8 cellular contexts compared by ENCODE assay signal in the genomic region with DNA sequence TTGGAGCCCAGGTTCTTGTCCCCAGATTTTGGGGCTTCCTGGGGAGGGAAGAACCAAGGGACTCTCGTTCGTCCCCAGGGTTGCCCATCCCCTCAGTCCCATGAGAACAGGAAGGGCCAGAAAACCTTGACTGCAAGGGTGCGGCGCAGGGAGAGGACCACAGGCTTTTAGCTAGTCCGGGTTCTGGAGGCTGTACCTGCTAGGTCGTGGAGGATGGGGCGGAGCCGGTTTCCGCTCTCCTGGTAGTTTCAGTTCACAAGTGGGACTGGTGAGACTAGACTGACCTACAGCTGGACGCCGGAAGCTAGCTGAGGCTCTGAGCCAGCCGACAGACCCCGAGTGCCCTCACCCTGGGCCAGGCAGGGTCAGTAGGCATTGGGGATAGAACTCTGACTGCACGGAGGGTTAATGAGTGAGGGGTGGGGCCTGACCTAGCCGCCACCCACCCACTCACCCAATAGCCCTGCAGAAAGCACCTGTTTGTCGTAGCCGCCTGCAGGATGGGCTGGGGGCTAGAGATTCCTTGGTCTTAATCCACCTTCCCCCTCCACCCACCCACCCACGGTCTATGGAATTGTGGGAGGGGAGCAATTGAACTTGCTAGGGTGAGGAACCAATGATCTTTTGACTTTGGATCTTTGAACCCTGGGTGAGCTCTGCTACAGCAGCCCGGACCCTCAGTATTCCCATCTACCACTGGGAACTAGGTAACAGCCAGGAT. TPM values are rescaled to one million over a fixed set of nuclear protein-coding genes. Genes with fewer than 3 reads are reported as not detected.
DNase-seq lines count a peak whose midpoint lies in the region; ATAC-seq and TF ChIP-seq lines count a peak whose summit lies in the region.

No MANE protein-coding gene starts in this region.

- CTCF ChIA-PET in PC-9 (lab: Charles Lee) = no interaction called here

- no peak overlapping the region for H2AFZ ChIP-seq in PC-9

- POLR2A ChIA-PET in PC-9 (lab: Charles Lee; ENCODE audit: unreplicated experiment) = interaction anchor here (0.5 to 1.0 kb wide), 12 partner anchors 15 to 1904 kb away, joined by 3 to 13 read pairs (median 4); no protein-coding TSS in a partner anchor

- H3F3A ChIP-seq in PC-9 (ENCODE audit: insufficient read depth, low read depth) = peaks cover 18% of the 10 kb centered on the region; the same call in 1 of the 2 replicates

- no peaks in the 10 kb centered on the region for H3K9me2 ChIP-seq in PC-9 (ENCODE audit: insufficient read depth)

- peak; percentile 41 for DNase-seq in NCI-H146 (lab: John Stamatoyannopoulos, UW)
- no peak for DNase-seq in NCI-H146 treated with DMSO at 0.1 percent for 48 hours (lab: John Stamatoyannopoulos, UW; ENCODE audit: unreplicated experiment)
- DNase-seq in PC-9 = peak; percentile 75 to 83
- no peak for DNase-seq in brain microvascular endothelial cell
- no peak for DNase-seq in SIG-M5 (lab: John Stamatoyannopoulos, UW)

- H3K4me3 ChIP-seq in PC-9 (peak overlapping the region; percentile 93), brain microvascular endothelial cell (ENCODE audit: low read depth, low read length) (peak overlapping the region; percentile 81), liver (ENCODE audit: low read depth in 1 of 3, low read length in 3 of 3) (peak overlapping the region; percentile 78 to 94 (median 90))

- no peak for ATAC-seq in HG03025 (IDR thresholded peaks at IDR 0.05; ENCODE audit: low FRiP score, unreplicated experiment)

- peak overlapping the region; percentile 91 to 95 for H3K9ac ChIP-seq in liver (ENCODE audit: low read depth in 1 of 2, low read length in 2 of 2)

- 13% methylated on average over 19 of the region's 19 CpGs for WGBS in liver

- in situ Hi-C loops in brain microvascular endothelial cell (cut with HindIII; ENCODE audit: low pct_ligation_motif_present, low sequenced_read_pairs) = no loop called here

- no peak for TF ChIP-seq RAD21 in liver (IDR thresholded peaks at IDR 0.05)

- TF ChIP-seq CTCF in PC-9 (conservative IDR thresholded peaks at IDR 0.05) = no peak
- no peak for TF ChIP-seq CTCF in brain microvascular endothelial cell (IDR thresholded peaks at IDR 0.05; ENCODE audit: low read depth, low read length, missing control alignments)
- no peak for TF ChIP-seq CTCF in liver (IDR thresholded peaks at IDR 0.05; ENCODE audit: low read depth, low read length, missing input control)

- BruUV-seq in PC-9 (replicated peaks; lab: Mats Ljungman, UMichigan) = no TSS peak

- peaks cover 58% of the 10 kb centered on the region for H3K79me2 ChIP-seq in PC-9 (ENCODE audit: low read depth)

- peaks cover 51% of the 10 kb centered on the region for H4K20me1 ChIP-seq in PC-9 (ENCODE audit: insufficient read depth)

- H3K9me3 ChIP-seq in PC-9 (ENCODE audit: insufficient read depth, low read depth) = no peaks in the 10 kb centered on the region
- H3K9me3 ChIP-seq in liver (ENCODE audit: control insufficient read depth in 4 of 4, low read length in 3 of 4) = no peaks in the 10 kb centered on the region

- intact Hi-C loops in PC-9 (cut with micrococcal nuclease; ENCODE audit: unreplicated experiment) = loop anchor here (2.0 to 10.0 kb wide), 4 partner anchors 60 to 148 kb away; a partner anchor contains a TSS

- H3K27me3 ChIP-seq in PC-9 (ENCODE audit: insufficient read depth, low read depth) (no peaks in the 10 kb centered on the region), brain microvascular endothelial cell (replicated peaks) (no peaks in the 10 kb centered on the region), liver (ENCODE audit: control insufficient read depth in 4 of 4, insufficient read depth in 4 of 4, low read length in 3 of 4) (no peaks in the 10 kb centered on the region)

- H3K4me1 ChIP-seq in PC-9 (replicated peaks; ENCODE audit: insufficient read depth) (peaks cover 14% of the 10 kb centered on the region), liver (ENCODE audit: control insufficient read depth in 4 of 4, insufficient read depth in 4 of 4, low read length in 3 of 4) (peaks cover 0 to 7% (median 3%) of the 10 kb centered on the region in 4 donors)

- H3K4me2 ChIP-seq in PC-9 = peak overlapping the region; percentile 89

- H3K36me3 ChIP-seq in PC-9 (ENCODE audit: low read depth) = 0 out of 2 replicates have a peak, but pooled peaks cover 10% of the 10 kb centered on the region
- peaks cover 2% of the 10 kb centered on the region for H3K36me3 ChIP-seq in brain microvascular endothelial cell (replicated peaks)
- H3K36me3 ChIP-seq in liver (ENCODE audit: control insufficient read depth in 4 of 4, insufficient read depth in 3 of 4, low read depth in 1 of 4, low read length in 3 of 4) = no peaks in the 10 kb centered on the region

- H3K27ac ChIP-seq in PC-9 (peak overlapping the region; percentile 91), brain microvascular endothelial cell (peak overlapping the region; percentile 99), liver (ENCODE audit: low read depth in 1 of 2, low read length in 2 of 2) (peak overlapping the region; percentile 98 to 99), temporal lobe (ENCODE audit: low read depth, low read length) (peak overlapping the region; percentile 36)

TF ChIP-seq in liver, 16 proteins besides CTCF, POLR2A, EP300 and RAD21:
- TF ChIP-seq, protein P1, sequence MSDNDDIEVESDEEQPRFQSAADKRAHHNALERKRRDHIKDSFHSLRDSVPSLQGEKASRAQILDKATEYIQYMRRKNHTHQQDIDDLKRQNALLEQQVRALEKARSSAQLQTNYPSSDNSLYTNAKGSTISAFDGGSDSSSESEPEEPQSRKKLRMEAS (IDR thresholded peaks at IDR 0.05) = no peak
- TF ChIP-seq, protein P2, sequence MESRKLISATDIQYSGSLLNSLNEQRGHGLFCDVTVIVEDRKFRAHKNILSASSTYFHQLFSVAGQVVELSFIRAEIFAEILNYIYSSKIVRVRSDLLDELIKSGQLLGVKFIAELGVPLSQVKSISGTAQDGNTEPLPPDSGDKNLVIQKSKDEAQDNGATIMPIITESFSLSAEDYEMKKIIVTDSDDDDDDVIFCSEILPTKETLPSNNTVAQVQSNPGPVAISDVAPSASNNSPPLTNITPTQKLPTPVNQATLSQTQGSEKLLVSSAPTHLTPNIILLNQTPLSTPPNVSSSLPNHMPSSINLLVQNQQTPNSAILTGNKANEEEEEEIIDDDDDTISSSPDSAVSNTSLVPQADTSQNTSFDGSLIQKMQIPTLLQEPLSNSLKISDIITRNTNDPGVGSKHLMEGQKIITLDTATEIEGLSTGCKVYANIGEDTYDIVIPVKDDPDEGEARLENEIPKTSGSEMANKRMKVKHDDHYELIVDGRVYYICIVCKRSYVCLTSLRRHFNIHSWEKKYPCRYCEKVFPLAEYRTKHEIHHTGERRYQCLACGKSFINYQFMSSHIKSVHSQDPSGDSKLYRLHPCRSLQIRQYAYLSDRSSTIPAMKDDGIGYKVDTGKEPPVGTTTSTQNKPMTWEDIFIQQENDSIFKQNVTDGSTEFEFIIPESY (IDR thresholded peaks at IDR 0.05) = no peak
- TF ChIP-seq YY1 (IDR thresholded peaks at IDR 0.05) (no peak), TAF1 (conservative IDR thresholded peaks at IDR 0.05) (no peak), SP1 (IDR thresholded peaks at IDR 0.05) (peak; percentile 21), HNF4A (conservative IDR thresholded peaks at IDR 0.05) (peak; percentile 19 to 72), HNF4G (IDR thresholded peaks at IDR 0.05) (no peak), RXRA (IDR thresholded peaks at IDR 0.05) (peak in 1 of 2 donors; percentile 56), NR2F2 (IDR thresholded peaks at IDR 0.05) (no peak), GABPA (IDR thresholded peaks at IDR 0.05 in 1 of 2, conservative IDR thresholded peaks at IDR 0.05 in 1 of 2) (peak in 1 of 2 donors; percentile 18), FOXA1 (IDR thresholded peaks at IDR 0.05) (no peak), FOXA2 (IDR thresholded peaks at IDR 0.05) (no peak)
- TF ChIP-seq, protein P3, sequence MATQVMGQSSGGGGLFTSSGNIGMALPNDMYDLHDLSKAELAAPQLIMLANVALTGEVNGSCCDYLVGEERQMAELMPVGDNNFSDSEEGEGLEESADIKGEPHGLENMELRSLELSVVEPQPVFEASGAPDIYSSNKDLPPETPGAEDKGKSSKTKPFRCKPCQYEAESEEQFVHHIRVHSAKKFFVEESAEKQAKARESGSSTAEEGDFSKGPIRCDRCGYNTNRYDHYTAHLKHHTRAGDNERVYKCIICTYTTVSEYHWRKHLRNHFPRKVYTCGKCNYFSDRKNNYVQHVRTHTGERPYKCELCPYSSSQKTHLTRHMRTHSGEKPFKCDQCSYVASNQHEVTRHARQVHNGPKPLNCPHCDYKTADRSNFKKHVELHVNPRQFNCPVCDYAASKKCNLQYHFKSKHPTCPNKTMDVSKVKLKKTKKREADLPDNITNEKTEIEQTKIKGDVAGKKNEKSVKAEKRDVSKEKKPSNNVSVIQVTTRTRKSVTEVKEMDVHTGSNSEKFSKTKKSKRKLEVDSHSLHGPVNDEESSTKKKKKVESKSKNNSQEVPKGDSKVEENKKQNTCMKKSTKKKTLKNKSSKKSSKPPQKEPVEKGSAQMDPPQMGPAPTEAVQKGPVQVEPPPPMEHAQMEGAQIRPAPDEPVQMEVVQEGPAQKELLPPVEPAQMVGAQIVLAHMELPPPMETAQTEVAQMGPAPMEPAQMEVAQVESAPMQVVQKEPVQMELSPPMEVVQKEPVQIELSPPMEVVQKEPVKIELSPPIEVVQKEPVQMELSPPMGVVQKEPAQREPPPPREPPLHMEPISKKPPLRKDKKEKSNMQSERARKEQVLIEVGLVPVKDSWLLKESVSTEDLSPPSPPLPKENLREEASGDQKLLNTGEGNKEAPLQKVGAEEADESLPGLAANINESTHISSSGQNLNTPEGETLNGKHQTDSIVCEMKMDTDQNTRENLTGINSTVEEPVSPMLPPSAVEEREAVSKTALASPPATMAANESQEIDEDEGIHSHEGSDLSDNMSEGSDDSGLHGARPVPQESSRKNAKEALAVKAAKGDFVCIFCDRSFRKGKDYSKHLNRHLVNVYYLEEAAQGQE (IDR thresholded peaks at IDR 0.05) = no peak

RNA-seq across cellular contexts. Expression of a gene that starts 1.5 kb away (rescaled TPM):
- total RNA-seq in PC-9 (2021) = 27.9 and 41.8 TPM in 2 replicates
- 1 to 10 TPM; 1.7 to 3.3 TPM for total RNA-seq in liver
- 1 to 10 TPM; 1.4 to 2.2 TPM for polyA plus RNA-seq in liver
- total RNA-seq in temporal lobe = 2.0 TPM

RNA-seq across cellular contexts. Expression of a gene that starts 21.6 kb away (rescaled TPM):
- total RNA-seq in PC-9 (2021) (39.8 and 45.6 TPM in 2 replicates), liver (1 to 10 TPM; 7.3 to 9.0 TPM), temporal lobe (20.9 TPM)
- polyA plus RNA-seq in liver = 1 to 10 TPM; 5.7 to 7.2 TPM

Comparison
In these comparisons a context has a peak if more than half of its experiments do, and no peak if none do; other contexts are left out.
1. DNase-seq: peak in NCI-H146 (single experiment) and PC-9 (2 of 2); none in NCI-H146 treated with DMSO at 0.1 percent for 48 hours (single experiment), brain microvascular endothelial cell (single experiment) and SIG-M5 (single experiment).
2. H3K27ac ChIP-seq: peak in every context shown above with its lines; median percentile 99 in brain microvascular endothelial cell; 98 in liver; 91 in PC-9; 36 in temporal lobe.
3. Peak in every context shown above with its lines, with median percentiles within 50 percentile points of each other: H3K4me3 ChIP-seq.